In genomic region chr5:134543820-134544692, GRCh38 we compare ENCODE assay signal across 9 cellular contexts. TPM values are rescaled to one million over a fixed set of nuclear protein-coding genes. Genes with fewer than 3 reads are reported as not detected.
DNase-seq lines count a peak whose midpoint lies in the region; ATAC-seq, FAIRE-seq and TF ChIP-seq lines count a peak whose summit lies in the region.
"Had no signal": no experiment of that assay in that cellular context is flagged by ENCODE, and none has a peak within 500 bp of the region (broad histone marks: within the 10 kb centered on the region; RNA-seq: fewer than 3 reads in every experiment).

No MANE protein-coding gene starts in this region.

- no peaks in the 10 kb centered on the region for H3K9me3 ChIP-seq in A673 (ENCODE audit: low read depth, low read length, poor library complexity, severe bottlenecking)

- DNase-seq in A673 (ENCODE audit: low spot score) (no peak), hepatic stellate cell (ENCODE audit: low spot score) (no peak), D721Med (ENCODE audit: insufficient read length, low spot score) (no peak)
- peak; percentile 67 to 73 for DNase-seq in activated T-cell treated with anti-CD3 and anti-CD28 coated beads, Interleukin-2, amount 50 U/mL, for 48 hours
- peak; percentile 22 to 42 for DNase-seq in stimulated activated CD4-positive, alpha-beta T cell treated with anti-CD3 and anti-CD28 coated beads, Interleukin-2, amount 100 ng/mL, for 48 hours

- H3K4me1 ChIP-seq in A673 (ENCODE audit: insufficient read depth, low read length, poor library complexity, severe bottlenecking), result peaks cover 33% of the 10 kb centered on the region

- H3K36me3 ChIP-seq in A673 (ENCODE audit: insufficient read depth, low read length, poor library complexity, severe bottlenecking), result no peaks in the 10 kb centered on the region

- peak overlapping the region; percentile 76 for H3K27ac ChIP-seq in A673 (ENCODE audit: low read depth, low read length, poor library complexity, severe bottlenecking)

- FAIRE-seq in D721Med (lab: Jason Lieb, UNC), result no peak
- FAIRE-seq: G401.6 had no signal

- TF ChIP-seq CTCF in A673 (conservative IDR thresholded peaks at IDR 0.05; ENCODE audit: low read depth, low read length) (no peak), D721Med (IDR thresholded peaks at IDR 0.05; ENCODE audit: insufficient read depth, missing control alignments) (no peak)

- ATAC-seq in GM18909 (IDR thresholded peaks at IDR 0.05; ENCODE audit: poor library complexity, unreplicated experiment) (peak; percentile 57), HG03066 (IDR thresholded peaks at IDR 0.05; ENCODE audit: low read depth, unreplicated experiment) (peak; percentile 59), SK-N-SH treated with all-trans-retinoic acid at 6 μM for 48 hours (no peak)

- no peak overlapping the region for H3K4me3 ChIP-seq in A673 (ENCODE audit: low read depth, low read length, poor library complexity, severe bottlenecking)

- no TSS peak for BruUV-seq in A673 (replicated peaks; lab: Mats Ljungman, UMichigan)

- H3K27me3 ChIP-seq in A673 (replicated peaks; ENCODE audit: insufficient read depth, low read depth, low read length, poor library complexity), result no peaks in the 10 kb centered on the region

- intact Hi-C loops in A673 (cut with micrococcal nuclease; ENCODE audit: unreplicated experiment), result no loop called here

- CTCF ChIA-PET in A673 (lab: Charles Lee), result interaction anchor here (1.4 kb wide), 1 partner anchor 44 kb away, joined by 3 read pairs; no protein-coding TSS in a partner anchor

- POLR2A ChIA-PET in A673 (lab: Charles Lee; ENCODE audit: low non-redundant PET), result interaction anchor here (0.7 kb wide), 1 partner anchor 281 kb away, joined by 3 read pairs; no protein-coding TSS in a partner anchor

TF ChIP-seq in SK-N-SH treated with all-trans-retinoic acid at 6 μM for 48 hours, 23 proteins besides CTCF, POLR2A, EP300 and RAD21:
- TF ChIP-seq TOX (CRISPR knock-in tag; IDR thresholded peaks at IDR 0.05; ENCODE audit: borderline replicate concordance) (no peak), ISL1 (CRISPR knock-in tag; IDR thresholded peaks at IDR 0.05) (no peak), SNAI2 (CRISPR knock-in tag; IDR thresholded peaks at IDR 0.05) (no peak), ZNF70 (CRISPR knock-in tag; IDR thresholded peaks at IDR 0.05) (no peak), TCF4 (CRISPR knock-in tag; IDR thresholded peaks at IDR 0.05; ENCODE audit: borderline replicate concordance) (no peak), PPARA (CRISPR knock-in tag; IDR thresholded peaks at IDR 0.05; ENCODE audit: borderline replicate concordance) (no peak), ZFP30 (CRISPR knock-in tag; IDR thresholded peaks at IDR 0.05) (no peak), BACH2 (CRISPR knock-in tag; IDR thresholded peaks at IDR 0.05; ENCODE audit: borderline replicate concordance) (no peak), ZNF565 (CRISPR knock-in tag; conservative IDR thresholded peaks at IDR 0.05; ENCODE audit: low read depth) (no peak), ZFP3 (CRISPR knock-in tag; IDR thresholded peaks at IDR 0.05) (no peak), ESRRG (CRISPR knock-in tag; IDR thresholded peaks at IDR 0.05) (no peak), ZC3H10 (CRISPR knock-in tag; IDR thresholded peaks at IDR 0.05) (no peak), RARB (CRISPR knock-in tag; IDR thresholded peaks at IDR 0.05) (no peak), OSR1 (CRISPR knock-in tag; IDR thresholded peaks at IDR 0.05) (no peak), CSRNP3 (CRISPR knock-in tag; IDR thresholded peaks at IDR 0.05) (no peak)
- TF ChIP-seq, protein P1, sequence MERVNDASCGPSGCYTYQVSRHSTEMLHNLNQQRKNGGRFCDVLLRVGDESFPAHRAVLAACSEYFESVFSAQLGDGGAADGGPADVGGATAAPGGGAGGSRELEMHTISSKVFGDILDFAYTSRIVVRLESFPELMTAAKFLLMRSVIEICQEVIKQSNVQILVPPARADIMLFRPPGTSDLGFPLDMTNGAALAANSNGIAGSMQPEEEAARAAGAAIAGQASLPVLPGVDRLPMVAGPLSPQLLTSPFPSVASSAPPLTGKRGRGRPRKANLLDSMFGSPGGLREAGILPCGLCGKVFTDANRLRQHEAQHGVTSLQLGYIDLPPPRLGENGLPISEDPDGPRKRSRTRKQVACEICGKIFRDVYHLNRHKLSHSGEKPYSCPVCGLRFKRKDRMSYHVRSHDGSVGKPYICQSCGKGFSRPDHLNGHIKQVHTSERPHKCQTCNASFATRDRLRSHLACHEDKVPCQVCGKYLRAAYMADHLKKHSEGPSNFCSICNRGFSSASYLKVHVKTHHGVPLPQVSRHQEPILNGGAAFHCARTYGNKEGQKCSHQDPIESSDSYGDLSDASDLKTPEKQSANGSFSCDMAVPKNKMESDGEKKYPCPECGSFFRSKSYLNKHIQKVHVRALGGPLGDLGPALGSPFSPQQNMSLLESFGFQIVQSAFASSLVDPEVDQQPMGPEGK (CRISPR knock-in tag; IDR thresholded peaks at IDR 0.05; ENCODE audit: borderline replicate concordance), result no peak
- TF ChIP-seq, protein P2, sequence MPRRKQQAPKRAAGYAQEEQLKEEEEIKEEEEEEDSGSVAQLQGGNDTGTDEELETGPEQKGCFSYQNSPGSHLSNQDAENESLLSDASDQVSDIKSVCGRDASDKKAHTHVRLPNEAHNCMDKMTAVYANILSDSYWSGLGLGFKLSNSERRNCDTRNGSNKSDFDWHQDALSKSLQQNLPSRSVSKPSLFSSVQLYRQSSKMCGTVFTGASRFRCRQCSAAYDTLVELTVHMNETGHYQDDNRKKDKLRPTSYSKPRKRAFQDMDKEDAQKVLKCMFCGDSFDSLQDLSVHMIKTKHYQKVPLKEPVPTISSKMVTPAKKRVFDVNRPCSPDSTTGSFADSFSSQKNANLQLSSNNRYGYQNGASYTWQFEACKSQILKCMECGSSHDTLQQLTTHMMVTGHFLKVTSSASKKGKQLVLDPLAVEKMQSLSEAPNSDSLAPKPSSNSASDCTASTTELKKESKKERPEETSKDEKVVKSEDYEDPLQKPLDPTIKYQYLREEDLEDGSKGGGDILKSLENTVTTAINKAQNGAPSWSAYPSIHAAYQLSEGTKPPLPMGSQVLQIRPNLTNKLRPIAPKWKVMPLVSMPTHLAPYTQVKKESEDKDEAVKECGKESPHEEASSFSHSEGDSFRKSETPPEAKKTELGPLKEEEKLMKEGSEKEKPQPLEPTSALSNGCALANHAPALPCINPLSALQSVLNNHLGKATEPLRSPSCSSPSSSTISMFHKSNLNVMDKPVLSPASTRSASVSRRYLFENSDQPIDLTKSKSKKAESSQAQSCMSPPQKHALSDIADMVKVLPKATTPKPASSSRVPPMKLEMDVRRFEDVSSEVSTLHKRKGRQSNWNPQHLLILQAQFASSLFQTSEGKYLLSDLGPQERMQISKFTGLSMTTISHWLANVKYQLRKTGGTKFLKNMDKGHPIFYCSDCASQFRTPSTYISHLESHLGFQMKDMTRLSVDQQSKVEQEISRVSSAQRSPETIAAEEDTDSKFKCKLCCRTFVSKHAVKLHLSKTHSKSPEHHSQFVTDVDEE (CRISPR knock-in tag; IDR thresholded peaks at IDR 0.05), result no peak
- TF ChIP-seq, protein P3, sequence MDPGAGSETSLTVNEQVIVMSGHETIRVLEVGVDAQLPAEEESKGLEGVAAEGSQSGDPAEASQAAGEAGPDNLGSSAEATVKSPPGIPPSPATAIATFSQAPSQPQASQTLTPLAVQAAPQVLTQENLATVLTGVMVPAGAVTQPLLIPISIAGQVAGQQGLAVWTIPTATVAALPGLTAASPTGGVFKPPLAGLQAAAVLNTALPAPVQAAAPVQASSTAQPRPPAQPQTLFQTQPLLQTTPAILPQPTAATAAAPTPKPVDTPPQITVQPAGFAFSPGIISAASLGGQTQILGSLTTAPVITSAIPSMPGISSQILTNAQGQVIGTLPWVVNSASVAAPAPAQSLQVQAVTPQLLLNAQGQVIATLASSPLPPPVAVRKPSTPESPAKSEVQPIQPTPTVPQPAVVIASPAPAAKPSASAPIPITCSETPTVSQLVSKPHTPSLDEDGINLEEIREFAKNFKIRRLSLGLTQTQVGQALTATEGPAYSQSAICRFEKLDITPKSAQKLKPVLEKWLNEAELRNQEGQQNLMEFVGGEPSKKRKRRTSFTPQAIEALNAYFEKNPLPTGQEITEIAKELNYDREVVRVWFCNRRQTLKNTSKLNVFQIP (CRISPR knock-in tag; IDR thresholded peaks at IDR 0.05; ENCODE audit: borderline replicate concordance, low read depth), result no peak
TF ChIP-seq in SK-N-SH treated with all-trans-retinoic acid at 6 μM for 48 hours: peak in this region for 0.

RNA-seq across cellular contexts. Expression of gene JADE2, which starts 18.6 kb away (rescaled TPM):
- 15.8 and 18.4 TPM in 2 replicates for total RNA-seq in A673 (2021)

Comparison
In these comparisons a context has a peak if more than half of its experiments do, and no peak if none do; other contexts are left out.
1. DNase-seq: peak in activated T-cell treated with anti-CD3 and anti-CD28 coated beads, Interleukin-2, amount 50 U/mL, for 48 hours (2 of 2) and stimulated activated CD4-positive, alpha-beta T cell treated with anti-CD3 and anti-CD28 coated beads, Interleukin-2, amount 100 ng/mL, for 48 hours (2 of 2); none in A673 (single experiment), hepatic stellate cell (single experiment) and D721Med (single experiment).